Comparison of ENCODE assay signal across 1 cellular context in the genomic region with DNA sequence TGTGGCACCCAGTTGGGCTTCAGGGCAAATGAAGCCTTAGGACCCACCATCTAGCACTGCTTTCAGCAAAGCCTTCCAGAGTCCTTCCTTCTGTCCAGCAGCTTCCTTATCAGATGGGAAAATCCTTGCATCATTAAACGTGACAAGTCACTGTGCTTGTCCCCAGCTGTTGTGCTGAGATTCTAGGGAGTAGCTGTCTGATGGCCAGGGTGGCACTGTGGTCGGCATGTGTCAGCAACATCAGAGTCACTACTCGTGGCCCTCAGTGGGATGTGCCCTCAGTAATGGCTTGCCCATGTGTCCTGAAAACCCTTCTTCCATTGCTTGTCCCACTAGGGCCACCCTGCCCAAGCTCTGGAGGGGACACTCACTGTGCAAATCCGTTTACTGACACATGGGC.
TF ChIP-seq lines count a peak whose summit lies in the region.

No MANE protein-coding gene starts in this region.

TF ChIP-seq in H1, 55 proteins besides CTCF, POLR2A, EP300 and RAD21 (continued from another document):
- TF ChIP-seq, protein P1, sequence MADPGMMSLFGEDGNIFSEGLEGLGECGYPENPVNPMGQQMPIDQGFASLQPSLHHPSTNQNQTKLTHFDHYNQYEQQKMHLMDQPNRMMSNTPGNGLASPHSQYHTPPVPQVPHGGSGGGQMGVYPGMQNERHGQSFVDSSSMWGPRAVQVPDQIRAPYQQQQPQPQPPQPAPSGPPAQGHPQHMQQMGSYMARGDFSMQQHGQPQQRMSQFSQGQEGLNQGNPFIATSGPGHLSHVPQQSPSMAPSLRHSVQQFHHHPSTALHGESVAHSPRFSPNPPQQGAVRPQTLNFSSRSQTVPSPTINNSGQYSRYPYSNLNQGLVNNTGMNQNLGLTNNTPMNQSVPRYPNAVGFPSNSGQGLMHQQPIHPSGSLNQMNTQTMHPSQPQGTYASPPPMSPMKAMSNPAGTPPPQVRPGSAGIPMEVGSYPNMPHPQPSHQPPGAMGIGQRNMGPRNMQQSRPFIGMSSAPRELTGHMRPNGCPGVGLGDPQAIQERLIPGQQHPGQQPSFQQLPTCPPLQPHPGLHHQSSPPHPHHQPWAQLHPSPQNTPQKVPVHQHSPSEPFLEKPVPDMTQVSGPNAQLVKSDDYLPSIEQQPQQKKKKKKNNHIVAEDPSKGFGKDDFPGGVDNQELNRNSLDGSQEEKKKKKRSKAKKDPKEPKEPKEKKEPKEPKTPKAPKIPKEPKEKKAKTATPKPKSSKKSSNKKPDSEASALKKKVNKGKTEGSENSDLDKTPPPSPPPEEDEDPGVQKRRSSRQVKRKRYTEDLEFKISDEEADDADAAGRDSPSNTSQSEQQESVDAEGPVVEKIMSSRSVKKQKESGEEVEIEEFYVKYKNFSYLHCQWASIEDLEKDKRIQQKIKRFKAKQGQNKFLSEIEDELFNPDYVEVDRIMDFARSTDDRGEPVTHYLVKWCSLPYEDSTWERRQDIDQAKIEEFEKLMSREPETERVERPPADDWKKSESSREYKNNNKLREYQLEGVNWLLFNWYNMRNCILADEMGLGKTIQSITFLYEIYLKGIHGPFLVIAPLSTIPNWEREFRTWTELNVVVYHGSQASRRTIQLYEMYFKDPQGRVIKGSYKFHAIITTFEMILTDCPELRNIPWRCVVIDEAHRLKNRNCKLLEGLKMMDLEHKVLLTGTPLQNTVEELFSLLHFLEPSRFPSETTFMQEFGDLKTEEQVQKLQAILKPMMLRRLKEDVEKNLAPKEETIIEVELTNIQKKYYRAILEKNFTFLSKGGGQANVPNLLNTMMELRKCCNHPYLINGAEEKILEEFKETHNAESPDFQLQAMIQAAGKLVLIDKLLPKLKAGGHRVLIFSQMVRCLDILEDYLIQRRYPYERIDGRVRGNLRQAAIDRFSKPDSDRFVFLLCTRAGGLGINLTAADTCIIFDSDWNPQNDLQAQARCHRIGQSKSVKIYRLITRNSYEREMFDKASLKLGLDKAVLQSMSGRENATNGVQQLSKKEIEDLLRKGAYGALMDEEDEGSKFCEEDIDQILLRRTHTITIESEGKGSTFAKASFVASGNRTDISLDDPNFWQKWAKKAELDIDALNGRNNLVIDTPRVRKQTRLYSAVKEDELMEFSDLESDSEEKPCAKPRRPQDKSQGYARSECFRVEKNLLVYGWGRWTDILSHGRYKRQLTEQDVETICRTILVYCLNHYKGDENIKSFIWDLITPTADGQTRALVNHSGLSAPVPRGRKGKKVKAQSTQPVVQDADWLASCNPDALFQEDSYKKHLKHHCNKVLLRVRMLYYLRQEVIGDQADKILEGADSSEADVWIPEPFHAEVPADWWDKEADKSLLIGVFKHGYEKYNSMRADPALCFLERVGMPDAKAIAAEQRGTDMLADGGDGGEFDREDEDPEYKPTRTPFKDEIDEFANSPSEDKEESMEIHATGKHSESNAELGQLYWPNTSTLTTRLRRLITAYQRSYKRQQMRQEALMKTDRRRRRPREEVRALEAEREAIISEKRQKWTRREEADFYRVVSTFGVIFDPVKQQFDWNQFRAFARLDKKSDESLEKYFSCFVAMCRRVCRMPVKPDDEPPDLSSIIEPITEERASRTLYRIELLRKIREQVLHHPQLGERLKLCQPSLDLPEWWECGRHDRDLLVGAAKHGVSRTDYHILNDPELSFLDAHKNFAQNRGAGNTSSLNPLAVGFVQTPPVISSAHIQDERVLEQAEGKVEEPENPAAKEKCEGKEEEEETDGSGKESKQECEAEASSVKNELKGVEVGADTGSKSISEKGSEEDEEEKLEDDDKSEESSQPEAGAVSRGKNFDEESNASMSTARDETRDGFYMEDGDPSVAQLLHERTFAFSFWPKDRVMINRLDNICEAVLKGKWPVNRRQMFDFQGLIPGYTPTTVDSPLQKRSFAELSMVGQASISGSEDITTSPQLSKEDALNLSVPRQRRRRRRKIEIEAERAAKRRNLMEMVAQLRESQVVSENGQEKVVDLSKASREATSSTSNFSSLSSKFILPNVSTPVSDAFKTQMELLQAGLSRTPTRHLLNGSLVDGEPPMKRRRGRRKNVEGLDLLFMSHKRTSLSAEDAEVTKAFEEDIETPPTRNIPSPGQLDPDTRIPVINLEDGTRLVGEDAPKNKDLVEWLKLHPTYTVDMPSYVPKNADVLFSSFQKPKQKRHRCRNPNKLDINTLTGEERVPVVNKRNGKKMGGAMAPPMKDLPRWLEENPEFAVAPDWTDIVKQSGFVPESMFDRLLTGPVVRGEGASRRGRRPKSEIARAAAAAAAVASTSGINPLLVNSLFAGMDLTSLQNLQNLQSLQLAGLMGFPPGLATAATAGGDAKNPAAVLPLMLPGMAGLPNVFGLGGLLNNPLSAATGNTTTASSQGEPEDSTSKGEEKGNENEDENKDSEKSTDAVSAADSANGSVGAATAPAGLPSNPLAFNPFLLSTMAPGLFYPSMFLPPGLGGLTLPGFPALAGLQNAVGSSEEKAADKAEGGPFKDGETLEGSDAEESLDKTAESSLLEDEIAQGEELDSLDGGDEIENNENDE (IDR thresholded peaks at IDR 0.05; ENCODE audit: insufficient replicate concordance, low read length), result no peak
- TF ChIP-seq, protein P2, sequence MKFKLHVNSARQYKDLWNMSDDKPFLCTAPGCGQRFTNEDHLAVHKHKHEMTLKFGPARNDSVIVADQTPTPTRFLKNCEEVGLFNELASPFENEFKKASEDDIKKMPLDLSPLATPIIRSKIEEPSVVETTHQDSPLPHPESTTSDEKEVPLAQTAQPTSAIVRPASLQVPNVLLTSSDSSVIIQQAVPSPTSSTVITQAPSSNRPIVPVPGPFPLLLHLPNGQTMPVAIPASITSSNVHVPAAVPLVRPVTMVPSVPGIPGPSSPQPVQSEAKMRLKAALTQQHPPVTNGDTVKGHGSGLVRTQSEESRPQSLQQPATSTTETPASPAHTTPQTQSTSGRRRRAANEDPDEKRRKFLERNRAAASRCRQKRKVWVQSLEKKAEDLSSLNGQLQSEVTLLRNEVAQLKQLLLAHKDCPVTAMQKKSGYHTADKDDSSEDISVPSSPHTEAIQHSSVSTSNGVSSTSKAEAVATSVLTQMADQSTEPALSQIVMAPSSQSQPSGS (IDR thresholded peaks at IDR 0.05; ENCODE audit: low read length), result no peak
- TF ChIP-seq JUN (IDR thresholded peaks at IDR 0.05; ENCODE audit: low read depth, low read length) (no peak), NANOG (IDR thresholded peaks at IDR 0.05; ENCODE audit: insufficient read depth, low read depth, low read length, poor library complexity, severe bottlenecking) (no peak), JUND (IDR thresholded peaks at IDR 0.05; ENCODE audit: low read length) (no peak), BCL11A (IDR thresholded peaks at IDR 0.05; ENCODE audit: low read depth in 2 of 2, low read length in 2 of 2) (no peak)
TF ChIP-seq in H1: peak in this region for 0.
